ENCODE assay signal across 19 cellular contexts in the genomic region with DNA sequence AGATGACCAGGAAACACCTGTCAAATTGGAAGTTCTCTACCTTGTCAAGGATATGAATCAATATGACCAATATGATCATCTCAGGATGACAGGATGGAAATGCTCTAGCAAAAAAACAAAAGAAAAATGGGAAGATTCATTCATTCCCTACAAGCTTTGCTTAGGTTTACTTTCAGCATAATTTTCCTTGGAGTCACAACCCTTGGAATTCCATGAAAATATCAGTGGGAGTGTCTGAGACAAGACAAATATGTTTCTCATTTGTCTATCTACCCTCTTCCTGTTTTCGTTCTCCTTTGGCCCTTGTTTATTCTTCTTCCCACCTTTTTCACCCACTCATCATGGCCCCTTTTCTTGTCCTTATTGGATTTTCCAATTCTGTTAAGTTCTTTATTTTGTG. TPM values are rescaled to one million over a fixed set of nuclear protein-coding genes. Genes with fewer than 3 reads are reported as not detected.
DNase-seq lines count a peak whose midpoint lies in the region; ATAC-seq and TF ChIP-seq lines count a peak whose summit lies in the region.
"Had no signal": no experiment of that assay in that cellular context is flagged by ENCODE, and none has a peak within 500 bp of the region (broad histone marks: within the 10 kb centered on the region; RNA-seq: fewer than 3 reads in every experiment).

No MANE protein-coding gene starts in this region.

- H3K9ac ChIP-seq in smooth muscle cell (ENCODE audit: low read depth): no peak overlapping the region

- H3F3A ChIP-seq in smooth muscle cell (ENCODE audit: low read depth): no peaks in the 10 kb centered on the region

- no peaks in the 10 kb centered on the region for H3K4me1 ChIP-seq in smooth muscle cell (ENCODE audit: low read depth)
- H3K4me1 ChIP-seq: BE2C had no signal

- no peak for ATAC-seq in HG02852 (IDR thresholded peaks at IDR 0.05; ENCODE audit: unreplicated experiment)

- peak overlapping the region; percentile 10 for H2AFZ ChIP-seq in smooth muscle cell (ENCODE audit: low read depth)

- no peaks in the 10 kb centered on the region for H3K27me3 ChIP-seq in smooth muscle cell (ENCODE audit: low read depth)
- H3K27me3 ChIP-seq: BE2C had no signal

- H3K36me3 ChIP-seq in smooth muscle cell (ENCODE audit: low read depth): no peaks in the 10 kb centered on the region
- H3K36me3 ChIP-seq: BE2C had no signal

- H3K4me3 ChIP-seq in HFF-Myc (replicated peaks; ENCODE audit: low read depth, low read length): no peak overlapping the region
- H3K4me3 ChIP-seq in smooth muscle cell: no peak overlapping the region

- H3K27ac ChIP-seq in caudate nucleus (ENCODE audit: low read depth, low read length) (peak overlapping the region; percentile 21), smooth muscle cell (ENCODE audit: low read depth) (no peak overlapping the region)
- H3K27ac ChIP-seq: HL-60 had no signal

- H4K20me1 ChIP-seq in smooth muscle cell (ENCODE audit: low read depth): no peaks in the 10 kb centered on the region

- no peaks in the 10 kb centered on the region for H3K79me2 ChIP-seq in smooth muscle cell (ENCODE audit: low read depth)

- WGBS in smooth muscle cell (ENCODE audit: low lambda C conversion rate): 38% methylated on average over 1 of the region's 1 CpG

- DNase-seq in EH (ENCODE audit: low read depth) (peak; percentile 71), HFF-Myc (ENCODE audit: extremely low read depth, low read depth) (peak; percentile 27), caudate nucleus (lab: John Stamatoyannopoulos, UW) (no peak), smooth muscle cell (lab: John Stamatoyannopoulos, UW; ENCODE audit: unreplicated experiment) (no peak), NCI-H526 (lab: John Stamatoyannopoulos, UW) (no peak)
- no peak for DNase-seq in stimulated activated CD4-positive, alpha-beta T cell treated with anti-CD3 and anti-CD28 coated beads, Interleukin-4, amount 100 ng/mL, for 24 hours
- no peak for DNase-seq in stimulated activated CD4-positive, alpha-beta T cell treated with anti-CD3 and anti-CD28 coated beads, Interleukin-4, amount 100 ng/mL, for 4 hours
- DNase-seq: ACHN; BE2C; CD4-positive, alpha-beta T cell; DMS79; GDM1; NCI-H1417; NCI-H187 treated with DMSO at 0.1 percent for 48 hours; NCI-H446; NCI-H748 treated with DMSO at 0.1 percent for 48 hours; SHP77 treated with DMSO at 0.1 percent for 48 hours had no signal

- TF ChIP-seq CTCF in HFF-Myc (IDR thresholded peaks at IDR 0.05; ENCODE audit: low read depth, low read length, missing control alignments): no peak
- TF ChIP-seq CTCF in smooth muscle cell (IDR thresholded peaks at IDR 0.05; ENCODE audit: borderline replicate concordance, insufficient read depth, poor library complexity, severe bottlenecking): no peak

- H3K4me2 ChIP-seq in smooth muscle cell: peak overlapping the region; percentile 49

- no peaks in the 10 kb centered on the region for H3K9me3 ChIP-seq in smooth muscle cell (replicated peaks; ENCODE audit: low read depth)
- H3K9me3 ChIP-seq: BE2C had no signal

RNA-seq across cellular contexts. Expression of a gene that starts 50.6 kb away (rescaled TPM):
- total RNA-seq in smooth muscle cell: 0.22 and 0.31 TPM in 2 replicates
- polyA plus RNA-seq in smooth muscle cell: 0.61 and 0.73 TPM in 2 replicates

Comparison
In these comparisons a context has a peak if more than half of its experiments do, and no peak if none do; other contexts are left out.
1. DNase-seq: peak in EH (single experiment) and HFF-Myc (single experiment); none in caudate nucleus (0 of 61), smooth muscle cell (single experiment), stimulated activated CD4-positive, alpha-beta T cell treated with anti-CD3 and anti-CD28 coated beads, Interleukin-4, amount 100 ng/mL, for 24 hours (single experiment), NCI-H526 (0 of 2) and stimulated activated CD4-positive, alpha-beta T cell treated with anti-CD3 and anti-CD28 coated beads, Interleukin-4, amount 100 ng/mL, for 4 hours (0 of 2).